In genomic region chr11:12799373-12799835, GRCh38 we compare ENCODE assay signal across 14 cellular contexts.
DNase-seq lines count a peak whose midpoint lies in the region; FAIRE-seq and TF ChIP-seq lines count a peak whose summit lies in the region.
"Had no signal": no experiment of that assay in that cellular context is flagged by ENCODE, and none has a peak within 500 bp of the region (broad histone marks: within the 10 kb centered on the region; RNA-seq: fewer than 3 reads in every experiment).

No MANE protein-coding gene starts in this region.

- H3K4me3 Mint-ChIP-seq in HFFc6 = peak overlapping the region; percentile 46
- H3K4me3 Mint-ChIP-seq: activated T-cell treated with anti-CD3 and anti-CD28 coated beads, Interleukin-2, amount 50 U/mL, for 72 hours had no signal

- no peak for FAIRE-seq in GM19239 (lab: Jason Lieb, UNC)

- H3K4me3 ChIP-seq in iPS-20b (ENCODE audit: low read length) (no peak overlapping the region), skeletal muscle satellite cell (ENCODE audit: low read length) (no peak overlapping the region)

- no peak for DNase-seq in HFFc6
- DNase-seq in NCI-H82 (lab: John Stamatoyannopoulos, UW) = peak; percentile 88
- no peak for DNase-seq in GM19239 (ENCODE audit: insufficient read length, low spot score)
- DNase-seq in GM20000 (ENCODE audit: low spot score) = no peak
- no peak for DNase-seq in ureter (ENCODE audit: low spot score)
- DNase-seq: activated CD4-positive, CD25-positive, alpha-beta regulatory T cell; activated T-cell treated with anti-CD3 and anti-CD28 coated beads, Interleukin-2, amount 50 U/mL, for 72 hours; H9; NCI-H510A; SHP77 treated with DMSO at 0.1 percent for 48 hours; stimulated activated CD4-positive, alpha-beta T cell treated with anti-CD3 and anti-CD28 coated beads, Interleukin-4, amount 100 ng/mL, for 1 hour; stimulated activated naive CD8-positive, alpha-beta T cell treated with anti-CD3 and anti-CD28 coated beads, Interleukin-15, Interleukin-2, amounts not matched to agents 100 U/mL and 50 U/mL, for 24 hours had no signal

- H3K4me2 ChIP-seq in skeletal muscle satellite cell (ENCODE audit: low read length) = peak overlapping the region; percentile 48

- peak overlapping the region; percentile 75 for H3K27ac Mint-ChIP-seq in HFFc6
- H3K27ac Mint-ChIP-seq: activated T-cell treated with anti-CD3 and anti-CD28 coated beads, Interleukin-2, amount 50 U/mL, for 72 hours had no signal

- no peaks in the 10 kb centered on the region for H3K9me3 ChIP-seq in iPS-20b (ENCODE audit: insufficient read depth, low read depth, low read length)
- H3K9me3 ChIP-seq in skeletal muscle satellite cell (replicated peaks; ENCODE audit: low read length) = no peaks in the 10 kb centered on the region

- TF ChIP-seq CTCF in HFFc6 (IDR thresholded peaks at IDR 0.05) (no peak), GM20000 (IDR thresholded peaks at IDR 0.05; ENCODE audit: extremely low read depth, missing control alignments) (no peak)

- H3K9me3 Mint-ChIP-seq in HFFc6 = no peaks in the 10 kb centered on the region
- H3K9me3 Mint-ChIP-seq: activated T-cell treated with anti-CD3 and anti-CD28 coated beads, Interleukin-2, amount 50 U/mL, for 72 hours; H9 had no signal

- no peaks in the 10 kb centered on the region; the same call in none of the 2 replicates for H3K27me3 Mint-ChIP-seq in HFFc6 (ENCODE audit: insufficient read depth)

- H3K27me3 ChIP-seq in iPS-20b (ENCODE audit: insufficient read depth, low read length) (no peaks in the 10 kb centered on the region), skeletal muscle satellite cell (ENCODE audit: control insufficient read depth, insufficient read depth, low read length) (no peaks in the 10 kb centered on the region)

- peak overlapping the region; percentile 23; the same call in 1 of the 2 replicates for H3K9ac ChIP-seq in iPS-20b (ENCODE audit: low read depth, low read length)
- no peak overlapping the region for H3K9ac ChIP-seq in skeletal muscle satellite cell (ENCODE audit: low read depth, low read length)

- H3K4me1 Mint-ChIP-seq in HFFc6 (ENCODE audit: low read depth) = peaks cover 90% of the 10 kb centered on the region

- H3K27ac ChIP-seq in iPS-20b (ENCODE audit: low read length) = no peak overlapping the region

- H3K36me3 Mint-ChIP-seq in HFFc6 (ENCODE audit: low read depth) = peaks cover 40% of the 10 kb centered on the region

- H3K4me1 ChIP-seq in iPS-20b (ENCODE audit: insufficient read depth, low read length) = peaks cover 64% of the 10 kb centered on the region
- peaks cover 50% of the 10 kb centered on the region for H3K4me1 ChIP-seq in skeletal muscle satellite cell (ENCODE audit: control insufficient read depth, insufficient read depth, low read length)

- H3K36me3 ChIP-seq in iPS-20b (ENCODE audit: insufficient read depth, low read depth, low read length) (peaks cover 16% of the 10 kb centered on the region), skeletal muscle satellite cell (ENCODE audit: insufficient read depth, low read length) (peaks cover 26% of the 10 kb centered on the region)
